ENCODE assay signal across 21 cellular contexts in genomic region chr11:70169632-70170031, GRCh38. TPM values are rescaled to one million over a fixed set of nuclear protein-coding genes. Genes with fewer than 3 reads are reported as not detected.
DNase-seq lines count a peak whose midpoint lies in the region; ATAC-seq, FAIRE-seq and TF ChIP-seq lines count a peak whose summit lies in the region.
"Had no signal": no experiment of that assay in that cellular context is flagged by ENCODE, and none has a peak within 500 bp of the region (broad histone marks: within the 10 kb centered on the region; RNA-seq: fewer than 3 reads in every experiment).

No MANE protein-coding gene starts in this region.

- CTCF ChIA-PET in HepG2 (lab: Yijun Ruan, JAX; ENCODE audit: low intra/inter-chr PET ratio, low total read pairs), result no interaction called here

- H2AFZ ChIP-seq in HepG2 (ENCODE audit: low read length) (no peak overlapping the region), osteoblast (ENCODE audit: low read length) (no peak overlapping the region)

- intact Hi-C loops in right lobe of liver (cut with DNase I) (no loop called here), HepG2 (cut with micrococcal nuclease; ENCODE audit: unreplicated experiment) (no loop called here)

- no peak overlapping the region for H3K4me2 ChIP-seq in HepG2 (ENCODE audit: low read depth, low read length)
- no peak overlapping the region for H3K4me2 ChIP-seq in osteoblast (ENCODE audit: insufficient read depth, low read length)

- H3K9me3 ChIP-seq in right lobe of liver (no peaks in the 10 kb centered on the region), HepG2 (ENCODE audit: low read length) (no peaks in the 10 kb centered on the region), osteoblast (ENCODE audit: low read depth, low read length) (no peaks in the 10 kb centered on the region)
- H3K9me3 ChIP-seq in effector memory CD4-positive, alpha-beta T cell (ENCODE audit: control insufficient read depth, low read length), result no peaks in the 10 kb centered on the region
- H3K9me3 ChIP-seq: BE2C had no signal

- H4K20me1 ChIP-seq in HepG2 (ENCODE audit: insufficient read depth, low read length) (no peaks in the 10 kb centered on the region; the same call in 1 of the 2 replicates), osteoblast (ENCODE audit: insufficient read depth, low read length) (no peaks in the 10 kb centered on the region)

- no peak for FAIRE-seq in HepG2 (lab: Jason Lieb, UNC)
- FAIRE-seq: A204.1, GM12878 had no signal

- H3K4me3 ChIP-seq in right lobe of liver (no peak overlapping the region), HepG2 (replicated peaks in 1 of 3; ENCODE audit: insufficient read depth in 1 of 3, low read depth in 2 of 3, low read length in 3 of 3) (no peak overlapping the region), LNCaP clone FGC (ENCODE audit: low read depth, low read length) (no peak overlapping the region), osteoblast (ENCODE audit: insufficient read depth, low read length) (no peak overlapping the region)
- no peak overlapping the region for H3K4me3 ChIP-seq in effector memory CD4-positive, alpha-beta T cell (ENCODE audit: insufficient read depth, low read depth, low read length, poor library complexity, severe bottlenecking)
- H3K4me3 ChIP-seq: GM12878 had no signal

- TF ChIP-seq EP300 in HepG2 (IDR thresholded peaks at IDR 0.05; ENCODE audit: low read depth in 2 of 2, low read length in 2 of 2) (no peak), HepG2 (CRISPR knock-in tag; IDR thresholded peaks at IDR 0.05; ENCODE audit: borderline replicate concordance) (no peak)

- no peaks in the 10 kb centered on the region for H3K4me1 ChIP-seq in right lobe of liver
- H3K4me1 ChIP-seq in HepG2 (ENCODE audit: insufficient read depth, low read length), result peaks cover 9% of the 10 kb centered on the region; the same call in 1 of the 2 replicates
- H3K4me1 ChIP-seq in osteoblast (ENCODE audit: insufficient read depth, low read length), result no peaks in the 10 kb centered on the region
- H3K4me1 ChIP-seq in effector memory CD4-positive, alpha-beta T cell (ENCODE audit: control insufficient read depth, insufficient read depth, low read length, poor library complexity, severe bottlenecking), result no peaks in the 10 kb centered on the region
- H3K4me1 ChIP-seq: BE2C had no signal

- TF ChIP-seq RAD21 in HepG2 (CRISPR knock-in tag; IDR thresholded peaks at IDR 0.05), result no peak

- WGBS in right lobe of liver (ENCODE audit: insufficient coverage, low coverage, low lambda C conversion rate, missing lambda C conversion rate), result 80% methylated on average over 2 of the region's 8 CpGs
- 77% methylated on average over 3 of the region's 8 CpGs for WGBS in HepG2 (ENCODE audit: low lambda C conversion rate)

- ATAC-seq in right lobe of liver (peak in 3 of 4 donors; percentile 4 to 22 (median 19)), HepG2 (no peak)
- ATAC-seq: CD8-positive, alpha-beta T cell; GM12878; HCT116 had no signal

- in situ Hi-C loops in HepG2 (cut with HindIII; ENCODE audit: extremely low pct_ligation_motif_present, low pct_unique_long_range_greater_than_20kb), result no loop called here

- no peak for TF ChIP-seq CTCF in right lobe of liver (IDR thresholded peaks at IDR 0.05)
- no peak for TF ChIP-seq CTCF in HepG2 (CRISPR knock-in tag; IDR thresholded peaks at IDR 0.05)
- no peak for TF ChIP-seq CTCF in LNCaP clone FGC (IDR thresholded peaks at IDR 0.05; ENCODE audit: control insufficient read depth, extremely low read depth, insufficient read depth)
- TF ChIP-seq CTCF in osteoblast (IDR thresholded peaks at IDR 0.05; ENCODE audit: extremely low read depth, low read depth, low read length), result no peak

- H3K9ac ChIP-seq in HepG2 (ENCODE audit: insufficient read depth, low read depth, low read length), result no peak overlapping the region

- no peaks in the 10 kb centered on the region for H3K79me2 ChIP-seq in HepG2 (ENCODE audit: insufficient read depth, low read length)
- H3K79me2 ChIP-seq in osteoblast (ENCODE audit: insufficient read depth, low read length), result no peaks in the 10 kb centered on the region

- POLR2A ChIA-PET in HepG2 (lab: Yijun Ruan, JAX), result no interaction called here

- H3K27ac ChIP-seq in right lobe of liver, result no peak overlapping the region
- no peak overlapping the region for H3K27ac ChIP-seq in HepG2 (ENCODE audit: extremely low read length, insufficient read depth, low read length)
- H3K27ac ChIP-seq in osteoblast (ENCODE audit: low read depth, low read length), result no peak overlapping the region
- no peak overlapping the region for H3K27ac ChIP-seq in effector memory CD4-positive, alpha-beta T cell (ENCODE audit: insufficient read depth, low read length, poor library complexity, severe bottlenecking)
- H3K27ac ChIP-seq: HL-60 had no signal

- BruUV-seq in HepG2 (replicated peaks; lab: Mats Ljungman, UMichigan), result no TSS peak

- H3K27me3 ChIP-seq in right lobe of liver, result no peaks in the 10 kb centered on the region
- peaks cover 2 to 38% of the 10 kb centered on the region in 2 experiments for H3K27me3 ChIP-seq in HepG2 (ENCODE audit: control insufficient read depth in 1 of 2, insufficient read depth in 2 of 2, low read length in 2 of 2)
- no peaks in the 10 kb centered on the region for H3K27me3 ChIP-seq in osteoblast (ENCODE audit: insufficient read depth, low read length)
- no peaks in the 10 kb centered on the region for H3K27me3 ChIP-seq in effector memory CD4-positive, alpha-beta T cell (replicated peaks; ENCODE audit: control insufficient read depth, insufficient read depth, low read length, poor library complexity, severe bottlenecking)
- H3K27me3 ChIP-seq: BE2C had no signal

- H3K36me3 ChIP-seq in right lobe of liver, result peaks cover 0 to 83% (median 21%) of the 10 kb centered on the region in 4 donors
- H3K36me3 ChIP-seq in HepG2 (replicated peaks in 1 of 2; ENCODE audit: control insufficient read depth in 1 of 2, insufficient read depth in 2 of 2, low read length in 2 of 2), result no peaks in the 10 kb centered on the region
- H3K36me3 ChIP-seq in osteoblast (ENCODE audit: insufficient read depth, low read length), result no peaks in the 10 kb centered on the region
- H3K36me3 ChIP-seq in effector memory CD4-positive, alpha-beta T cell (ENCODE audit: control insufficient read depth, insufficient read depth, low read length), result no peaks in the 10 kb centered on the region
- H3K36me3 ChIP-seq: BE2C had no signal

- TF ChIP-seq POLR2A in right lobe of liver (IDR thresholded peaks at IDR 0.05) (no peak), HepG2 (IDR thresholded peaks at IDR 0.05; ENCODE audit: insufficient read depth in 1 of 2, low read depth in 2 of 2, low read length in 2 of 2) (no peak)

- DNase-seq in right lobe of liver, result no peak
- DNase-seq in HepG2 (ENCODE audit: low spot score), result no peak
- peak; percentile 50 for DNase-seq in LNCaP clone FGC (ENCODE audit: low read depth)
- peak; percentile 31 for DNase-seq in osteoblast (ENCODE audit: insufficient read length, low spot score, missing footprints)
- DNase-seq in NCI-H1417 treated with DMSO at 0.1 percent for 48 hours (lab: John Stamatoyannopoulos, UW), result no peak
- no peak for DNase-seq in NCI-H187 (lab: John Stamatoyannopoulos, UW)
- DNase-seq in effector memory CD4-positive, alpha-beta T cell, result no peak
- DNase-seq: ACHN; BE2C; CD8-positive, alpha-beta T cell; DMS 273 treated with DMSO at 0.1 percent for 48 hours; DMS53; DND-41; GOT3; H7; HFFc6; IMR-90 had no signal

TF ChIP-seq in HepG2, 621 proteins besides CTCF, POLR2A, EP300 and RAD21 (continues in another document):
- TF ChIP-seq ONECUT2 (CRISPR knock-in tag; IDR thresholded peaks at IDR 0.05) (no peak), ZNF878 (CRISPR knock-in tag; IDR thresholded peaks at IDR 0.05) (no peak), ZNF740 (CRISPR knock-in tag; IDR thresholded peaks at IDR 0.05) (no peak), ZGPAT (CRISPR knock-in tag; IDR thresholded peaks at IDR 0.05) (no peak)

RNA-seq across cellular contexts. Expression of gene FADD, which starts 33.5 kb away (rescaled TPM):
- total RNA-seq in right lobe of liver (10 to 100 TPM in 3 of 6 experiments, 1 to 10 TPM in 3; 8.8 to 17.5 (median 10.6) TPM), HepG2 (2016; rRNA removed; fragmentation: Illumina TruSeq; extraction: Trizol) (21.4 and 22.2 TPM in 2 replicates), osteoblast (52.2 and 53.2 TPM in 2 replicates)
- 5.0 and 5.9 TPM in 2 replicates for total RNA-seq in HepG2 (2016; cell fraction: cytosol; rRNA removed; fragmentation: Illumina TruSeq; extraction: Trizol; ENCODE audit: low read depth)
- total RNA-seq in HepG2 (2016; cell fraction: insoluble cytoplasmic fraction; rRNA removed; fragmentation: Illumina TruSeq; extraction: Trizol), result 20.6 and 22.3 TPM in 2 replicates
- 13.7 and 13.9 TPM in 2 replicates for total RNA-seq in HepG2 (2016; cell fraction: membrane; rRNA removed; fragmentation: Illumina TruSeq; extraction: Trizol)
- total RNA-seq in HepG2 (2016; cell fraction: nucleus; rRNA removed; fragmentation: Illumina TruSeq; extraction: Trizol), result 9.1 and 12.1 TPM in 2 replicates
- 14.2 and 14.9 TPM in 2 replicates for polyA plus RNA-seq in HepG2 (2011; rRNA removed)
- 16.0 and 16.7 TPM in 2 replicates for polyA plus RNA-seq in HepG2 (2011; cell fraction: cytosol; rRNA removed)
- 7.8 and 9.6 TPM in 2 replicates for polyA plus RNA-seq in HepG2 (2011; cell fraction: nucleus; rRNA removed)
- polyA plus RNA-seq in HepG2 (2012), result 10.4 and 12.8 TPM in 2 replicates
- polyA plus RNA-seq in HepG2 (2016; cell fraction: cytosol; fragmentation: Illumina TruSeq; extraction: Trizol; ENCODE audit: low read depth), result 3.2 TPM in 2 replicates
- 20.0 and 20.2 TPM in 2 replicates for polyA plus RNA-seq in HepG2 (2016; cell fraction: insoluble cytoplasmic fraction; fragmentation: Illumina TruSeq; extraction: Trizol; ENCODE audit: low read depth)
- 7.0 and 7.9 TPM in 2 replicates for polyA plus RNA-seq in HepG2 (2016; cell fraction: membrane; fragmentation: Illumina TruSeq; extraction: Trizol; ENCODE audit: low read depth)
- polyA plus RNA-seq in HepG2 (2016; cell fraction: nucleus; fragmentation: Illumina TruSeq; extraction: Trizol; ENCODE audit: insufficient read depth, low read depth), result 15.0 and 15.1 TPM in 2 replicates
- polyA minus RNA-seq in HepG2 (2011; rRNA and poly(A)+ RNA removed; ENCODE audit: low replicate concordance), result 21.5 and 78.8 TPM in 2 replicates
- polyA minus RNA-seq in HepG2 (2011; cell fraction: cytosol; rRNA and poly(A)+ RNA removed), result 8.5 and 9.1 TPM in 2 replicates
- 8.6 and 9.7 TPM in 2 replicates for polyA minus RNA-seq in HepG2 (2011; cell fraction: nucleus; rRNA and poly(A)+ RNA removed)

Comparison
In these comparisons a context has a peak if more than half of its experiments do, and no peak if none do; other contexts are left out.
1. DNase-seq: peak in LNCaP clone FGC (single experiment) and osteoblast (single experiment); none in right lobe of liver (0 of 3), HepG2 (single experiment), NCI-H1417 treated with DMSO at 0.1 percent for 48 hours (single experiment), NCI-H187 (0 of 2) and effector memory CD4-positive, alpha-beta T cell (0 of 3).